In the genomic region with DNA sequence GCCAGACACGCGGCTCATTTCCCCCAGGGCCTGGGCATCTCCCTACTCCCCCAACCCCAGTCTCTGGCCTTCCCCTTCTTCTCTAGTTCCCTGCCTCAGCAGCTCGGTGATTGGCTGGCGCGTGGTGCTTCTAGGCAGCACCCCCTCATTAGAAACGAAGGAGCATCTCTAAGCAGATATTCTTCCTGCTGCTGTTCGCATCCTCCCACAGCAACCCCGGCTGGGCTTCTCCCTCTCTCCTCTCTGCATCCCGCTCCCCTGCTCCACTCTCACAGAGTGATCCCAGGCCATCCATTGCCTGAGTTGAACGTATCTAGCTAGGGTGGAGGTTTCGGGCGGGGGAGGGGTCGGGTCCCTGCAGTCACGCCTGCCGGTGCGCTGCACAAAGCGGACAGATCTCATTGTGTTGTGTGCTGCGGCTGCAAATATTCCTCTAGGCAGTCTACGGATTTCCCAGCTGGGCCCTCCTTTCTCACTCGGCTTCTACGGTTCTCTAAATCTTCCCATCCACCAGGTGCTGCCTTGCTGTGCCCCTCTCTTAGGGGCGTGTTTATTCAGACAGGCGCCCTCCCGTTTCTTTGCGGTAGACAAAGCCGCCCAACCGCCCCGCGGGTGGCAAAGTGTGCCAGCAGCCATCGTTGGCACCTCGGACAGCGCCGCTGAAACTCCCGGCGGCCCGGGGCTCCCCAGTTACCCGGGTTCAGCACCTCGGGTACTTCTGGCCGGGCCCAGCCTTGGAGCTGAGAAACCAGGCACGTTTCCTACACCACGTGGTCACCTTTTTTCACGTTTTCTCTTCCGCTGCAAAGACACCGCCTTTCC, we compare ENCODE assay signal across 9 cellular contexts. TPM values are rescaled to one million over a fixed set of nuclear protein-coding genes. Genes with fewer than 3 reads are reported as not detected.
DNase-seq lines count a peak whose midpoint lies in the region; ATAC-seq, FAIRE-seq and TF ChIP-seq lines count a peak whose summit lies in the region.
"Had no signal": no experiment of that assay in that cellular context is flagged by ENCODE, and none has a peak within 500 bp of the region (broad histone marks: within the 10 kb centered on the region; RNA-seq: fewer than 3 reads in every experiment).

No MANE protein-coding gene starts in this region.

- no peak overlapping the region for H3K27ac Mint-ChIP-seq in activated naive CD4-positive, alpha-beta T cell treated with anti-CD3 and anti-CD28 coated beads, Interleukin-2, amount 10 ng/mL, durations not matched to agents 7 days and 5 days
- H3K27ac Mint-ChIP-seq: CD4-positive, CD25-positive, alpha-beta regulatory T cell had no signal

- H3K4me1 ChIP-seq in NT2/D1 (ENCODE audit: insufficient read depth, insufficient read length) (peaks cover 4% of the 10 kb centered on the region), keratinocyte (ENCODE audit: control insufficient read depth, extremely low read depth, insufficient read depth, low read length) (no peaks in the 10 kb centered on the region), SJCRH30 (peaks cover under 1% of the 10 kb centered on the region; the same call in 1 of the 2 replicates)

- dilution Hi-C loops in keratinocyte (cut with MboI; ENCODE audit: extremely low pct_ligation_motif_present, low sequenced_read_pairs): loop anchor here (25.0 kb wide), 1 partner anchor 177 kb away; no protein-coding TSS in a partner anchor

- H3K4me3 ChIP-seq in NT2/D1 (ENCODE audit: insufficient read length, low read depth) (peak overlapping the region; percentile 27), keratinocyte (ENCODE audit: control insufficient read depth in 2 of 3, extremely low read depth in 1 of 3, insufficient read depth in 2 of 3, low read depth in 1 of 3, low read length in 3 of 3) (no peak overlapping the region), SJCRH30 (no peak overlapping the region)

- ATAC-seq in HG02884 (IDR thresholded peaks at IDR 0.05; ENCODE audit: unreplicated experiment): peak; percentile 38

- H3K36me3 ChIP-seq in NT2/D1 (ENCODE audit: insufficient read depth, insufficient read length, low read length) (no peaks in the 10 kb centered on the region), keratinocyte (ENCODE audit: control insufficient read depth in 2 of 2, extremely low read depth in 1 of 2, insufficient read depth in 2 of 2, low read length in 2 of 2) (no peaks in the 10 kb centered on the region), SJCRH30 (no peaks in the 10 kb centered on the region)

- no peaks in the 10 kb centered on the region for H4K20me1 ChIP-seq in keratinocyte (ENCODE audit: control insufficient read depth, extremely low read depth, insufficient read depth, low read length)

- H3K9ac ChIP-seq in NT2/D1 (ENCODE audit: insufficient read length, low read depth) (peak overlapping the region; percentile 46), keratinocyte (ENCODE audit: control insufficient read depth, extremely low read depth, insufficient read depth, low read length) (no peak overlapping the region)

- FAIRE-seq in keratinocyte (lab: Jason Lieb, UNC): no peak

- H3K27me3 ChIP-seq in NT2/D1 (ENCODE audit: insufficient read depth, insufficient read length) (peaks cover 85% of the 10 kb centered on the region), keratinocyte (ENCODE audit: control insufficient read depth, extremely low read depth, insufficient read depth, low read length) (peaks cover 67% of the 10 kb centered on the region), SJCRH30 (no peaks in the 10 kb centered on the region)

- DNase-seq in activated naive CD4-positive, alpha-beta T cell treated with anti-CD3 and anti-CD28 coated beads, Interleukin-2, amount 10 ng/mL, durations not matched to agents 7 days and 5 days: peak; percentile 49
- no peak for DNase-seq in activated naive CD4-positive, alpha-beta T cell treated with anti-CD3 and anti-CD28 coated beads, Interleukin-2, amount 50 U/mL, for 16 hours
- DNase-seq in NT2/D1 (ENCODE audit: low read depth, low spot score): no peak
- no peak for DNase-seq in keratinocyte (ENCODE audit: low read depth, low spot score)
- no peak for DNase-seq in activated CD4-positive, CD25-positive, alpha-beta regulatory T cell (lab: John Stamatoyannopoulos, UW)
- no peak for DNase-seq in SJCRH30
- no peak for DNase-seq in Kasumi-1 (lab: John Stamatoyannopoulos, UW)

- H3K27ac ChIP-seq in keratinocyte (ENCODE audit: control insufficient read depth, insufficient read depth, low read length) (no peak overlapping the region), SJCRH30 (no peak overlapping the region)

- CTCF ChIA-PET in activated naive CD4-positive, alpha-beta T cell treated with anti-CD3 and anti-CD28 coated beads, Interleukin-2, amount 10 ng/mL, durations not matched to agents 7 days and 5 days (lab: Charles Lee): interaction anchor here (1.5 to 9.7 kb wide), 3 partner anchors 451 to 595 kb away, joined by 5 to 98 read pairs (median 7); no protein-coding TSS in a partner anchor

- H3K9me3 ChIP-seq in NT2/D1 (ENCODE audit: insufficient read depth, low read length) (no peaks in the 10 kb centered on the region), keratinocyte (ENCODE audit: control insufficient read depth, low read depth, low read length) (no peaks in the 10 kb centered on the region), SJCRH30 (replicated peaks) (no peaks in the 10 kb centered on the region)

- TF ChIP-seq CTCF in keratinocyte (optimal IDR thresholded peaks at IDR 0.05 in 1 of 3, IDR thresholded peaks at IDR 0.05 in 1 of 3, conservative IDR thresholded peaks at IDR 0.05 in 1 of 3; ENCODE audit: extremely low read depth in 1 of 3, insufficient read depth in 2 of 3, low read length in 3 of 3): peak in 1 of 3 experiments; percentile 17

- peaks cover 25% of the 10 kb centered on the region for H3K4me1 Mint-ChIP-seq in activated naive CD4-positive, alpha-beta T cell treated with anti-CD3 and anti-CD28 coated beads, Interleukin-2, amount 10 ng/mL, durations not matched to agents 7 days and 5 days

- H3K9me1 ChIP-seq in keratinocyte (ENCODE audit: control insufficient read depth, extremely low read depth, insufficient read depth, low read length): no peaks in the 10 kb centered on the region

- no peaks in the 10 kb centered on the region for H3K79me2 ChIP-seq in keratinocyte (ENCODE audit: control insufficient read depth, insufficient read depth, low read length)

- H3K9me3 Mint-ChIP-seq in activated naive CD4-positive, alpha-beta T cell treated with anti-CD3 and anti-CD28 coated beads, Interleukin-2, amount 10 ng/mL, durations not matched to agents 7 days and 5 days: no peaks in the 10 kb centered on the region

- no peak overlapping the region for H3K4me3 Mint-ChIP-seq in activated naive CD4-positive, alpha-beta T cell treated with anti-CD3 and anti-CD28 coated beads, Interleukin-2, amount 10 ng/mL, durations not matched to agents 7 days and 5 days

- H3K36me3 Mint-ChIP-seq in activated naive CD4-positive, alpha-beta T cell treated with anti-CD3 and anti-CD28 coated beads, Interleukin-2, amount 10 ng/mL, durations not matched to agents 7 days and 5 days: peaks cover 1% of the 10 kb centered on the region
- H3K36me3 Mint-ChIP-seq: CD4-positive, CD25-positive, alpha-beta regulatory T cell had no signal

- H2AFZ ChIP-seq in keratinocyte (ENCODE audit: control insufficient read depth, low read length): no peak overlapping the region

- H3K27me3 Mint-ChIP-seq in activated naive CD4-positive, alpha-beta T cell treated with anti-CD3 and anti-CD28 coated beads, Interleukin-2, amount 10 ng/mL, durations not matched to agents 7 days and 5 days: peaks cover 90% of the 10 kb centered on the region

- peak overlapping the region; percentile 45 for H3K4me2 ChIP-seq in keratinocyte (ENCODE audit: control insufficient read depth, extremely low read depth, insufficient read depth, low read depth, low read length)

RNA-seq across cellular contexts. Expression of a gene that starts 2.2 kb away (rescaled TPM):
- polyA plus RNA-seq in keratinocyte: 0.01 TPM in 1 of 3 replicates, not detected in the others
- polyA plus RNA-seq in keratinocyte (2011; ENCODE audit: low read depth): not detected
- polyA plus RNA-seq in keratinocyte (2011; cell fraction: cytosol; rRNA removed): not detected in 2 replicates
- polyA plus RNA-seq in keratinocyte (2011; cell fraction: nucleus; rRNA removed): 0.01 TPM in 1 of 2 replicates, not detected in the other
- polyA plus RNA-seq in keratinocyte (2012; ENCODE audit: low replicate concordance): 0.03 TPM in 1 of 2 replicates, not detected in the other
- not detected in 3 replicates for polyA minus RNA-seq in keratinocyte
- not detected for polyA minus RNA-seq in keratinocyte (2011; cell fraction: cytosol; rRNA and poly(A)+ RNA removed)
- not detected in 2 replicates for polyA minus RNA-seq in keratinocyte (2011; cell fraction: nucleus; rRNA and poly(A)+ RNA removed)
- total RNA-seq in SJCRH30 (2014; rRNA removed; shearing (Covaris generic)): under 0.01 and 0.02 TPM in 2 replicates
- total RNA-seq: CD4-positive, CD25-positive, alpha-beta regulatory T cell had no signal
- polyA plus RNA-seq: CD4-positive, CD25-positive, alpha-beta regulatory T cell had no signal
